Comparison of ENCODE assay signal across 23 cellular contexts in the genomic region with DNA sequence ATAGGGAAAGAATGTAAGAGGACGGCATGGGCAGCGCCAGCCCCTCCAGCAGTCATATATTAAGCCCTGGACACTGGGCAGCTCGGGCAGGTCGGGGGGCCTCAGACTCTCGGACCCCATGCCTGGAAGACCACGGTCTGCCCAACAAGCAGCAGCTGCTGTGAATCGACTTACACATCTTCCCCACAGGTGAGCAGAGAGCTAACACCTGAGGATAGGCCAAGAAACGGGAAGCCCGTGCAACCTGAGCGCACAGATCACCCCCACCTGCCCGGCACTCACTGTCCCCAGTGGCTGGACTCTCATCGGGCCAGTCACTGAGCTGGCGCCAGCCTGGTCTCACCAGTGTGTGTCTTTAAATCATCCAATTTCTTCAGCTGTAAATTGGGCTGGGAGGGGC. TPM values are rescaled to one million over a fixed set of nuclear protein-coding genes. Genes with fewer than 3 reads are reported as not detected.
DNase-seq lines count a peak whose midpoint lies in the region; FAIRE-seq and TF ChIP-seq lines count a peak whose summit lies in the region.
"Had no signal": no experiment of that assay in that cellular context is flagged by ENCODE, and none has a peak within 500 bp of the region (broad histone marks: within the 10 kb centered on the region; RNA-seq: fewer than 3 reads in every experiment).

No MANE protein-coding gene starts in this region.

- H3K4me2 ChIP-seq in keratinocyte (ENCODE audit: control insufficient read depth, extremely low read depth, insufficient read depth, low read depth, low read length): peak overlapping the region; percentile 38
- H3K4me2 ChIP-seq: PC-9 had no signal

- no peaks in the 10 kb centered on the region for H3K27me3 ChIP-seq in keratinocyte (ENCODE audit: control insufficient read depth, extremely low read depth, insufficient read depth, low read length)
- H3K27me3 ChIP-seq in sigmoid colon: no peaks in the 10 kb centered on the region
- H3K27me3 ChIP-seq: BE2C, SJSA1 had no signal

- H2AFZ ChIP-seq in keratinocyte (ENCODE audit: control insufficient read depth, low read length): no peak overlapping the region
- H2AFZ ChIP-seq: PC-9 had no signal

- H3K9me1 ChIP-seq in keratinocyte (ENCODE audit: control insufficient read depth, extremely low read depth, insufficient read depth, low read length): peaks cover 4% of the 10 kb centered on the region

- TF ChIP-seq CTCF in keratinocyte (optimal IDR thresholded peaks at IDR 0.05 in 1 of 3, IDR thresholded peaks at IDR 0.05 in 1 of 3, conservative IDR thresholded peaks at IDR 0.05 in 1 of 3; ENCODE audit: extremely low read depth in 1 of 3, insufficient read depth in 2 of 3, low read length in 3 of 3) (no peak), sigmoid colon (IDR thresholded peaks at IDR 0.05) (no peak)

- dilution Hi-C loops in keratinocyte (cut with MboI; ENCODE audit: extremely low pct_ligation_motif_present, low sequenced_read_pairs): no loop called here

- no peak overlapping the region for H3K9ac ChIP-seq in keratinocyte (ENCODE audit: control insufficient read depth, extremely low read depth, insufficient read depth, low read length)

- 94 to 95% methylated on average over 13 of the region's 13 CpGs for WGBS in sigmoid colon, 2 donors

- FAIRE-seq in keratinocyte (lab: Jason Lieb, UNC) (no peak), GM12891 (lab: Jason Lieb, UNC) (no peak), frontal cortex (lab: Jason Lieb, UNC) (no peak)
- FAIRE-seq: GM18507 had no signal

- TF ChIP-seq POLR2A in sigmoid colon (IDR thresholded peaks at IDR 0.05) (no peak), GM12891 (IDR thresholded peaks at IDR 0.05; ENCODE audit: low read depth, low read length) (no peak)

- H3K4me1 ChIP-seq in keratinocyte (ENCODE audit: control insufficient read depth, extremely low read depth, insufficient read depth, low read length) (peaks cover 27% of the 10 kb centered on the region), sigmoid colon (peaks cover 0 to 7% (median 3%) of the 10 kb centered on the region in 4 donors)

- H3K36me3 ChIP-seq in keratinocyte (ENCODE audit: control insufficient read depth in 2 of 2, extremely low read depth in 1 of 2, insufficient read depth in 2 of 2, low read length in 2 of 2): no peaks in the 10 kb centered on the region
- no peaks in the 10 kb centered on the region for H3K36me3 ChIP-seq in sigmoid colon
- H3K36me3 ChIP-seq: HAP-1, SJSA1 had no signal

- no peak overlapping the region for H3K27ac ChIP-seq in keratinocyte (ENCODE audit: control insufficient read depth, insufficient read depth, low read length)
- no peak overlapping the region for H3K27ac ChIP-seq in sigmoid colon
- H3K27ac ChIP-seq: 22Rv1, PC-9, SJSA1 had no signal

- DNase-seq in activated CD4-positive, CD25-positive, alpha-beta regulatory T cell treated with anti-CD3 and anti-CD28 coated beads, Interleukin-2, amount 50 U/mL, for 72 hours: peak; percentile 14
- DNase-seq in activated CD4-positive, CD25-positive, alpha-beta regulatory T cell (lab: John Stamatoyannopoulos, UW): no peak
- DNase-seq in keratinocyte (ENCODE audit: low read depth, low spot score): no peak
- peak; percentile 53 for DNase-seq in sigmoid colon
- no peak for DNase-seq in GM12891 (ENCODE audit: insufficient read length, low spot score)
- DNase-seq in frontal cortex (ENCODE audit: low spot score in 2 of 2): no peak
- DNase-seq in NCI-H510A (lab: John Stamatoyannopoulos, UW): no peak
- DNase-seq: ACHN; BE2C; CD8-positive, alpha-beta memory T cell; DMS79 treated with DMSO at 0.1 percent for 48 hours; HFFc6; NCI-H1048; NCI-H1694; NCI-H2029 treated with DMSO at 0.1 percent for 48 hours; NCI-H446 treated with DMSO at 0.1 percent for 48 hours; NCI-H526 treated with DMSO at 0.1 percent for 48 hours; PC-9; Right ventricle myocardium superior had no signal

- intact Hi-C loops in sigmoid colon (cut with DNase I): no loop called here

- peaks cover 5% of the 10 kb centered on the region for H3K79me2 ChIP-seq in keratinocyte (ENCODE audit: control insufficient read depth, insufficient read depth, low read length)

- H3K4me3 ChIP-seq in keratinocyte (ENCODE audit: control insufficient read depth in 2 of 3, extremely low read depth in 1 of 3, insufficient read depth in 2 of 3, low read depth in 1 of 3, low read length in 3 of 3) (no peak overlapping the region), sigmoid colon (no peak overlapping the region)
- H3K4me3 ChIP-seq: HAP-1, PC-9, SJSA1 had no signal

- TF ChIP-seq EP300 in sigmoid colon (IDR thresholded peaks at IDR 0.05): no peak

- no peaks in the 10 kb centered on the region for H4K20me1 ChIP-seq in keratinocyte (ENCODE audit: control insufficient read depth, extremely low read depth, insufficient read depth, low read length)

- no peaks in the 10 kb centered on the region for H3K9me3 ChIP-seq in keratinocyte (ENCODE audit: control insufficient read depth, low read depth, low read length)
- no peaks in the 10 kb centered on the region for H3K9me3 ChIP-seq in sigmoid colon
- H3K9me3 ChIP-seq: HAP-1 had no signal

TF ChIP-seq in GM12891, 5 proteins besides CTCF, POLR2A, EP300 and RAD21:
- no peak for TF ChIP-seq TAF1 (IDR thresholded peaks at IDR 0.05; ENCODE audit: low read depth, low read length)
- TF ChIP-seq PAX5 (IDR thresholded peaks at IDR 0.05; ENCODE audit: insufficient read depth, low read length, severe bottlenecking): no peak

RNA-seq across cellular contexts. Expression of a gene that starts 4.7 kb away (rescaled TPM):
- polyA plus RNA-seq in keratinocyte (20.9 to 35.0 TPM (median 23.9 TPM) in 3 replicates), sigmoid colon (10 to 100 TPM; 10.8 to 28.2 (median 11.6) TPM)
- 13.7 TPM for polyA plus RNA-seq in keratinocyte (2011; ENCODE audit: low read depth)
- polyA plus RNA-seq in keratinocyte (2011; cell fraction: cytosol; rRNA removed): 23.3 and 25.0 TPM in 2 replicates
- polyA plus RNA-seq in keratinocyte (2011; cell fraction: nucleus; rRNA removed): 57.0 and 61.1 TPM in 2 replicates
- polyA plus RNA-seq in keratinocyte (2012; ENCODE audit: low replicate concordance): 17.7 and 28.1 TPM in 2 replicates
- 52.7 to 68.7 TPM (median 57.9 TPM) in 3 replicates for polyA minus RNA-seq in keratinocyte
- 40.5 TPM for polyA minus RNA-seq in keratinocyte (2011; cell fraction: cytosol; rRNA and poly(A)+ RNA removed)
- 48.7 and 80.7 TPM in 2 replicates for polyA minus RNA-seq in keratinocyte (2011; cell fraction: nucleus; rRNA and poly(A)+ RNA removed)
- total RNA-seq in sigmoid colon (10 to 100 TPM; 21.6 to 31.0 (median 25.1) TPM), frontal cortex (60.3 TPM)
- polyA plus RNA-seq in GM12891 (2012; ENCODE audit: low read depth, missing spikeins): 11.6 TPM

Comparison
In these comparisons a context has a peak if more than half of its experiments do, and no peak if none do; other contexts are left out.
1. DNase-seq: peak in activated CD4-positive, CD25-positive, alpha-beta regulatory T cell treated with anti-CD3 and anti-CD28 coated beads, Interleukin-2, amount 50 U/mL, for 72 hours (single experiment) and sigmoid colon (single experiment); none in activated CD4-positive, CD25-positive, alpha-beta regulatory T cell (0 of 4), keratinocyte (single experiment), GM12891 (single experiment), frontal cortex (0 of 2) and NCI-H510A (single experiment).